ENCODE assay signal across 8 cellular contexts in the genomic region with DNA sequence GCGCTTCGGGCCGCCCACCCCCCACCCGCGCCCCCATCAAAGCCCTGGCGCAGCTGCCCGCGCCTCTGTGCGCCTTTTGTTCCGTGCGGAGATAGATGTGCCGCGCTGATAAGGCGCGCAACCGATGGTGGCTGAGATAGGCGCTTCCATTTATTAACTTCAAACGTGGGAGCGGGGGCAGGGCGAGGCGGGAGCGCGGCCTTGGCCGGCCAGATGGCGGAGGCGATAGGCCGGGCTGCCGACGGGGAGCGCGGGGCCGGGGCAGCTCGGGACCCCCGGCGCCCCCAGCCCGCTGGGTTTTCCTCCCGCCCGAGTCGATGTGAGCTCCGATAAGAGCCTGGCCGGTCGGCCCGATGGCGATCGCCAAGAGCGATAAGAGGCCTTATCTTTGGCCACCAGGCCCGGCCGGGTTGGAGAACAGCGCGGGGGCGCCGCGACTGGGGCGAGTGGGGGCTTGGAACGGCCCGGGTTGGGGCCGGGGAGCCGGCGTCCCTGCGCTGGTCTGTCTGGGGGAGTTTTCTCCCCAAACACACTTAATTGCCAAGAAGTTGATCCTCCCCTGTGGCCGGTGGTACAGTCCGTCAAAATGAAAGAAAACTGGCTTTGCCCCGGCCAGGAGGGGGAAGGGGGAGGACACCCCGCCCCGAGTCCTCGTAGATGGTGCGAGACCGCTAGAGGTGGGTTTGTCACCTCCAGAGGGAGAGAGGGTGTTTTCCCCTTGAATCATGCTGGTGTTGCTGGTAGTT. TPM values are rescaled to one million over a fixed set of nuclear protein-coding genes. Genes with fewer than 3 reads are reported as not detected.
A peak's percentile ranks its signal among the peaks of the same experiment; 100 is the strongest.
DNase-seq lines count a peak whose midpoint lies in the region; ATAC-seq and TF ChIP-seq lines count a peak whose summit lies in the region.

No MANE protein-coding gene starts in this region.

- 0% methylated on average over 2 to 63 of the region's 68 CpGs for WGBS in body of pancreas, 2 donors
- WGBS in lower leg skin, 2 donors, result 1 to 2% methylated on average over 22 to 57 of the region's 68 CpGs

- H3K27me3 ChIP-seq in GM06990 (replicated peaks; ENCODE audit: control insufficient read depth, insufficient read depth, low read length), result no peaks in the 10 kb centered on the region
- no peaks in the 10 kb centered on the region for H3K27me3 ChIP-seq in body of pancreas

- H3K27ac ChIP-seq in body of pancreas, result peak overlapping the region; percentile 67 to 87 (median 72)

- H3K4me1 ChIP-seq in body of pancreas, result peaks cover 68% of the 10 kb centered on the region

- no peaks in the 10 kb centered on the region for H3K9me3 ChIP-seq in body of pancreas

- TF ChIP-seq POLR2A in body of pancreas (IDR thresholded peaks at IDR 0.05) (no peak), lower leg skin (IDR thresholded peaks at IDR 0.05) (no peak)

- peak; percentile 11 for TF ChIP-seq CTCF in GM06990 (IDR thresholded peaks at IDR 0.05; ENCODE audit: insufficient read depth, low read length, poor library complexity, severe bottlenecking)
- peak in 1 of 7 experiments; percentile 7 for TF ChIP-seq CTCF in body of pancreas (IDR thresholded peaks at IDR 0.05)
- TF ChIP-seq CTCF in lower leg skin (IDR thresholded peaks at IDR 0.05), result no peak
- TF ChIP-seq CTCF in omental fat pad (IDR thresholded peaks at IDR 0.05), result no peak

- DNase-seq in GM06990 (ENCODE audit: extremely low read depth, insufficient read length), result peak; percentile 82
- peak; percentile 69 for DNase-seq in T-helper 22 cell (ENCODE audit: low read depth)
- peak; percentile 59 to 67 (median 64) for DNase-seq in body of pancreas
- no peak for DNase-seq in lower leg skin (ENCODE audit: low spot score in 2 of 2)
- peak; percentile 45 for DNase-seq in stimulated activated CD8-positive, alpha-beta memory T cell treated with anti-CD3 and anti-CD28 coated beads, Interleukin-15, amount 100 ng/mL, for 24 hours (ENCODE audit: low read depth)
- DNase-seq in omental fat pad (ENCODE audit: low spot score), result no peak

- ATAC-seq in HG02981 (IDR thresholded peaks at IDR 0.05; ENCODE audit: unreplicated experiment) (peak; percentile 28), body of pancreas (no peak), HG03565 (IDR thresholded peaks at IDR 0.05; ENCODE audit: unreplicated experiment) (no peak), omental fat pad (ENCODE audit: low FRiP score) (no peak)

- intact Hi-C loops in body of pancreas (cut with DNase I) (no loop called here), lower leg skin (cut with DNase I; ENCODE audit: low total_unique reads) (no loop called here)

- no peaks in the 10 kb centered on the region for H3K36me3 ChIP-seq in GM06990 (ENCODE audit: control insufficient read depth, insufficient read depth, low read length)
- H3K36me3 ChIP-seq in body of pancreas (replicated peaks in 1 of 2; ENCODE audit: insufficient read depth in 1 of 2, low read depth in 2 of 2), result no peaks in the 10 kb centered on the region

- H3K4me3 ChIP-seq in GM06990 (replicated peaks; ENCODE audit: low read depth, low read length), result peak overlapping the region; percentile 80
- peak overlapping the region; percentile 64 to 65 for H3K4me3 ChIP-seq in body of pancreas
- peak overlapping the region; percentile 28 for H3K4me3 ChIP-seq in lower leg skin (ENCODE audit: low read depth, poor library complexity, severe bottlenecking)

RNA-seq across cellular contexts. Expression of a gene that starts 2.7 kb away (rescaled TPM):
- 10 to 100 TPM; 10.9 to 11.4 TPM for total RNA-seq in body of pancreas
- total RNA-seq in lower leg skin, result 1 to 10 TPM; 2.0 to 4.0 (median 3.1) TPM
- 1 to 10 TPM in 2 of 4 donors, under 1 TPM in 2; 0.50 to 4.0 (median 1.3) TPM for total RNA-seq in omental fat pad

Comparison
In these comparisons a context has a peak if more than half of its experiments do, and no peak if none do; other contexts are left out.
1. DNase-seq: peak in GM06990 (single experiment), T-helper 22 cell (single experiment), body of pancreas (4 of 4) and stimulated activated CD8-positive, alpha-beta memory T cell treated with anti-CD3 and anti-CD28 coated beads, Interleukin-15, amount 100 ng/mL, for 24 hours (single experiment); none in lower leg skin (0 of 2) and omental fat pad (single experiment).
2. H3K4me3 ChIP-seq: peak in every context shown above with its lines; median percentile 80 in GM06990; 64 in body of pancreas; 28 in lower leg skin.